ENCODE assay signal across 13 cellular contexts in genomic region chr14:91580886-91581615, GRCh38.
"Had no signal": no experiment of that assay in that cellular context is flagged by ENCODE, and none has a peak within 500 bp of the region (broad histone marks: within the 10 kb centered on the region; RNA-seq: fewer than 3 reads in every experiment).

No MANE protein-coding gene starts in this region.

- H3K9me3 ChIP-seq: upper lobe of right lung had no signal

- H3K4me3 Mint-ChIP-seq: activated CD4-positive, alpha-beta memory T cell treated with anti-CD3 and anti-CD28 coated beads for 36 hours; activated naive CD8-positive, alpha-beta T cell; activated T-cell treated with anti-CD3 and anti-CD28 coated beads, Interleukin-2, amount 50 U/mL, for 4 hours; immature natural killer cell; naive thymus-derived CD4-positive, alpha-beta T cell had no signal

- DNase-seq: activated CD4-positive, alpha-beta memory T cell treated with anti-CD3 and anti-CD28 coated beads for 36 hours; activated effector memory CD4-positive, alpha-beta T cell treated with anti-CD3 and anti-CD28 coated beads, Interleukin-2, amount 50 U/mL, for 16 hours; activated T-cell treated with anti-CD3 and anti-CD28 coated beads, Interleukin-2, amount 50 U/mL, for 4 hours; brain microvascular endothelial cell; immature natural killer cell; left colon; naive thymus-derived CD4-positive, alpha-beta T cell; stimulated activated CD4-positive, alpha-beta T cell treated with anti-CD3 and anti-CD28 coated beads, Interleukin-2, amount 100 ng/mL, for 48 hours; stimulated activated naive CD4-positive, alpha-beta T cell treated with Interleukin-2 at 50 U/mL for 16 hours; T1000; upper lobe of right lung had no signal

- H3K27me3 ChIP-seq: brain microvascular endothelial cell had no signal

- ATAC-seq: activated T-cell treated with anti-CD3 and anti-CD28 coated beads, Interleukin-2, amount 50 U/mL, for 4 hours; left colon; naive thymus-derived CD4-positive, alpha-beta T cell; sciatic nerve; upper lobe of right lung had no signal

- H3K4me3 ChIP-seq: upper lobe of right lung had no signal

- H3K36me3 ChIP-seq: brain microvascular endothelial cell, upper lobe of right lung had no signal

- H3K4me1 Mint-ChIP-seq: immature natural killer cell; naive thymus-derived CD4-positive, alpha-beta T cell had no signal

- H3K27me3 Mint-ChIP-seq: activated CD4-positive, alpha-beta memory T cell treated with anti-CD3 and anti-CD28 coated beads for 36 hours; activated naive CD8-positive, alpha-beta T cell had no signal

- H3K4me1 ChIP-seq: upper lobe of right lung had no signal

- H3K27ac ChIP-seq: brain microvascular endothelial cell, upper lobe of right lung had no signal

- H3K27ac Mint-ChIP-seq: activated CD4-positive, alpha-beta memory T cell treated with anti-CD3 and anti-CD28 coated beads for 36 hours; activated naive CD8-positive, alpha-beta T cell; immature natural killer cell; naive thymus-derived CD4-positive, alpha-beta T cell had no signal
